Comparison of ENCODE assay signal across 1 cellular context in genomic region chr1:6612641-6613360, GRCh38.
TF ChIP-seq lines count a peak whose summit lies in the region.

No MANE protein-coding gene starts in this region.

TF ChIP-seq in endothelial cell of umbilical vein, 7 proteins besides CTCF, POLR2A, EP300 and RAD21 (continued from another document):
- TF ChIP-seq JUN (IDR thresholded peaks at IDR 0.05; ENCODE audit: borderline replicate concordance, insufficient read depth, insufficient read length, low read depth) (no peak), MYC (IDR thresholded peaks at IDR 0.05; ENCODE audit: low read depth, low read length) (no peak), GATA2 (IDR thresholded peaks at IDR 0.05; ENCODE audit: insufficient read depth, insufficient read length, low read depth, low read length) (no peak), EZH2 (IDR thresholded peaks at IDR 0.05; ENCODE audit: borderline replicate concordance, low read depth, low read length, severe bottlenecking) (no peak), MAX (IDR thresholded peaks at IDR 0.05; ENCODE audit: insufficient read depth, insufficient read length) (no peak)
